ENCODE assay signal across 10 cellular contexts in the genomic region with DNA sequence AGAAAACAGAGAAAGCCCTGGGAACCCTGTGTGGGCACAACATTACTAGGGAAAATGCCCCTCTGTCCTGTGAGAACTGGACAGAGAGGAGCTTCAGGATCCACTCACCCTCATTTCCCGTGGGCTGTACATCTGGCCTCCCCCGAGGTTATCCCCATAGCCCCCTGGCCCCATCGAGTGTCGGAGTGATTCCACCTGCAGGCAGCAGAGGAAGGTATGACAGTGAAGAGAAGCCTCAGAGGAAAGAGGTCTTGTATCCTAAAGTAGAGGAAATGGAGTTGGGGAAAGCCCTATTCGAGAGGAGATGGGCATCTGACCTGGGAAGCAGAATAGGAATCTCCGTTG. TPM values are rescaled to one million over a fixed set of nuclear protein-coding genes. Genes with fewer than 3 reads are reported as not detected.
DNase-seq lines count a peak whose midpoint lies in the region; ATAC-seq and TF ChIP-seq lines count a peak whose summit lies in the region.
"Had no signal": no experiment of that assay in that cellular context is flagged by ENCODE, and none has a peak within 500 bp of the region (broad histone marks: within the 10 kb centered on the region; RNA-seq: fewer than 3 reads in every experiment).

No MANE protein-coding gene starts in this region.

- no peaks in the 10 kb centered on the region for H3K9me3 ChIP-seq in osteoblast (ENCODE audit: low read depth, low read length)

- H3K36me3 ChIP-seq in ACC112 (ENCODE audit: insufficient read depth, low read length): peaks cover 4% of the 10 kb centered on the region; the same call in 1 of the 2 replicates
- peaks cover 40% of the 10 kb centered on the region for H3K36me3 ChIP-seq in osteoblast (ENCODE audit: insufficient read depth, low read length)

- H4K20me1 ChIP-seq in osteoblast (ENCODE audit: insufficient read depth, low read length): no peaks in the 10 kb centered on the region

- peak overlapping the region; percentile 73 to 98 (median 93) for H3K27ac Mint-ChIP-seq in IgD-negative memory B cell

- intact Hi-C loops in left colon (cut with DNase I, micrococcal nuclease): no loop called here

- ATAC-seq in left colon (no peak), HG02852 (IDR thresholded peaks at IDR 0.05; ENCODE audit: unreplicated experiment) (no peak), HG02759 (IDR thresholded peaks at IDR 0.05; ENCODE audit: unreplicated experiment) (no peak)

- TF ChIP-seq CTCF in coronary artery (IDR thresholded peaks at IDR 0.05) (no peak), osteoblast (IDR thresholded peaks at IDR 0.05; ENCODE audit: extremely low read depth, low read depth, low read length) (no peak)

- no peak for DNase-seq in coronary artery (ENCODE audit: low spot score)
- DNase-seq in osteoblast (ENCODE audit: insufficient read length, low spot score, missing footprints): no peak
- DNase-seq in D341Med (ENCODE audit: low spot score): no peak
- DNase-seq in left colon: no peak
- DNase-seq: DMS 273 treated with DMSO at 0.1 percent for 48 hours, hippocampal formation had no signal

- H3K4me1 ChIP-seq in ACC112 (ENCODE audit: control insufficient read depth, insufficient read depth, low read length, unreplicated experiment): peaks cover 11% of the 10 kb centered on the region
- H3K4me1 ChIP-seq in osteoblast (ENCODE audit: insufficient read depth, low read length): peaks cover 4% of the 10 kb centered on the region

- peaks cover 2% of the 10 kb centered on the region for H3K36me3 Mint-ChIP-seq in IgD-negative memory B cell

- H3K79me2 ChIP-seq in ACC112 (ENCODE audit: control insufficient read depth, insufficient read depth, low read length, unreplicated experiment) (peaks cover 19% of the 10 kb centered on the region), osteoblast (ENCODE audit: insufficient read depth, low read length) (peaks cover 21% of the 10 kb centered on the region)

- peak overlapping the region; percentile 30 to 93 (median 81) for H3K4me3 Mint-ChIP-seq in IgD-negative memory B cell

- peak overlapping the region; percentile 68 for H3K27ac ChIP-seq in ACC112 (ENCODE audit: low read depth, low read length)
- H3K27ac ChIP-seq in coronary artery: peak overlapping the region; percentile 61 to 84
- peak overlapping the region; percentile 51 for H3K27ac ChIP-seq in osteoblast (ENCODE audit: low read depth, low read length)

- H3K4me2 ChIP-seq in osteoblast (ENCODE audit: insufficient read depth, low read length): no peak overlapping the region

- no peaks in the 10 kb centered on the region for H3K9me3 Mint-ChIP-seq in IgD-negative memory B cell

- H3K4me3 ChIP-seq in ACC112 (ENCODE audit: low read depth, low read length) (no peak overlapping the region), coronary artery (no peak overlapping the region), osteoblast (ENCODE audit: insufficient read depth, low read length) (no peak overlapping the region)

- H3K27me3 ChIP-seq in ACC112 (ENCODE audit: insufficient read depth, low read length) (no peaks in the 10 kb centered on the region), osteoblast (ENCODE audit: insufficient read depth, low read length) (no peaks in the 10 kb centered on the region)

- H2AFZ ChIP-seq in ACC112 (ENCODE audit: low read length, unreplicated experiment) (no peak overlapping the region), osteoblast (ENCODE audit: low read length) (no peak overlapping the region)

- no peaks in the 10 kb centered on the region for H3K27me3 Mint-ChIP-seq in IgD-negative memory B cell

- H3K4me1 Mint-ChIP-seq in IgD-negative memory B cell: peaks cover 24 to 31% (median 27%) of the 10 kb centered on the region in 3 donors

RNA-seq across cellular contexts. Expression of a gene that starts 2.4 kb away (rescaled TPM):
- 0.58 TPM for polyA plus RNA-seq in IgD-negative memory B cell
- total RNA-seq in osteoblast (under 0.01 TPM in 2 replicates), left colon (1 to 10 TPM; 4.4 TPM)

RNA-seq across cellular contexts. Expression of a gene that starts 3.5 kb away (rescaled TPM):
- 3.3 TPM for polyA plus RNA-seq in IgD-negative memory B cell
- total RNA-seq in osteoblast: 17.4 and 18.6 TPM in 2 replicates
- 10 to 100 TPM; 41.5 to 49.6 TPM for total RNA-seq in left colon

RNA-seq across cellular contexts. Expression of a gene that starts 6.0 kb away (rescaled TPM):
- 156 TPM for polyA plus RNA-seq in IgD-negative memory B cell
- total RNA-seq in osteoblast: 0.88 and 1.1 TPM in 2 replicates
- total RNA-seq in left colon: 10 to 100 TPM in 1 of 2 donors, 1 to 10 TPM in 1; 5.6 to 11.1 TPM

RNA-seq across cellular contexts. Expression of a gene that starts 8.3 kb away (rescaled TPM):
- polyA plus RNA-seq in IgD-negative memory B cell: 88.8 TPM
- 25.3 and 32.9 TPM in 2 replicates for total RNA-seq in osteoblast
- total RNA-seq in left colon: 100 to 1,000 TPM in 1 of 2 donors, 10 to 100 TPM in 1; 87.2 to 104 TPM

RNA-seq across cellular contexts. Expression of a gene that starts 10.6 kb away (rescaled TPM):
- polyA plus RNA-seq in IgD-negative memory B cell: 17.2 TPM
- 17.4 and 19.2 TPM in 2 replicates for total RNA-seq in osteoblast
- 10 to 100 TPM; 44.4 to 55.0 TPM for total RNA-seq in left colon
